8 cellular contexts compared by ENCODE assay signal in the genomic region with DNA sequence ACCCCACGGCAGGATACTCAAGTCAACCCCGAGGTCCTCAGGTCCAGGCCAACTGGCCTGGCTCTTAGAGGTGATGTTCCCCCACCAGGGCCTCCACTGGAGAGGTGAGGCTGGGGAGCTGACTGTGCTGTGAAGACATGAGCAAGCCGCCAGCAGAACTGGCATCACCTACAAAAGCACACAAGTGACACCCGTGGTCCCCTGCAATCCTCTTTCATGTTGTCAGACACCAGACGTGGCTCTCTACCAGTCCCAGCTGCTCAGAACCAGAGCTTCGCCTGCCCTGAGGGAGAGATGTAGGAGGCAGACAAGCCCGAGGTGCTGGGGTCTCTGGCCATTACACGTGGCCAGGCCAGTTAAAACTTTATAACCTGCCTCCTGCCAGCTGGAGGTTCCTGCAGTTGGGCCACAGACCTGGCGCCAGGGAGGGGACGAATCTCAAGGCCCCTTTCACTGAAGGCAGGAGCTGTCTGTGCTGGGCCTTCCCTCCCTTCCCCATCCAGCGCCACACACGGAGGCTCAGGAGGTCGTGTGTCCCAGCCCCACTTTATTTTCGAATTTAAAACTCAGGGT. TPM values are rescaled to one million over a fixed set of nuclear protein-coding genes. Genes with fewer than 3 reads are reported as not detected.
DNase-seq lines count a peak whose midpoint lies in the region; ATAC-seq and TF ChIP-seq lines count a peak whose summit lies in the region.

No MANE protein-coding gene starts in this region.

- H3K27ac Mint-ChIP-seq in progenitor cell of endocrine pancreas = peak overlapping the region; percentile 45

- H3K27me3 ChIP-seq in NT2/D1 (ENCODE audit: insufficient read depth, insufficient read length) (no peaks in the 10 kb centered on the region), duodenal mucosa (ENCODE audit: control insufficient read depth in 1 of 2, insufficient read depth in 2 of 2, low read length in 2 of 2) (no peaks in the 10 kb centered on the region)

- peaks cover 6% of the 10 kb centered on the region for H3K4me1 ChIP-seq in NT2/D1 (ENCODE audit: insufficient read depth, insufficient read length)
- H3K4me1 ChIP-seq in duodenal mucosa (ENCODE audit: control insufficient read depth in 1 of 2, insufficient read depth in 2 of 2, low read length in 2 of 2) = peaks cover 20 to 26% of the 10 kb centered on the region in 2 donors

- no peaks in the 10 kb centered on the region for H3K9me3 ChIP-seq in NT2/D1 (ENCODE audit: insufficient read depth, low read length)
- no peaks in the 10 kb centered on the region for H3K9me3 ChIP-seq in duodenal mucosa (ENCODE audit: control insufficient read depth in 1 of 2, low read length in 2 of 2)

- ATAC-seq in HG02678 (IDR thresholded peaks at IDR 0.05; ENCODE audit: unreplicated experiment) = no peak

- H3K27me3 Mint-ChIP-seq in progenitor cell of endocrine pancreas = peaks cover 2% of the 10 kb centered on the region

- H3K36me3 ChIP-seq in NT2/D1 (ENCODE audit: insufficient read depth, insufficient read length, low read length) = peaks cover 43% of the 10 kb centered on the region
- H3K36me3 ChIP-seq in duodenal mucosa (ENCODE audit: control insufficient read depth in 1 of 2, insufficient read depth in 2 of 2, low read length in 2 of 2) = peaks cover 18 to 37% of the 10 kb centered on the region in 2 donors

- H3K4me3 Mint-ChIP-seq in progenitor cell of endocrine pancreas (ENCODE audit: low read depth) = peak overlapping the region; percentile 68

- H3K27ac ChIP-seq in duodenal mucosa (ENCODE audit: low read depth, low read length) = peak overlapping the region; percentile 70
- no peak overlapping the region for H3K27ac ChIP-seq in substantia nigra (ENCODE audit: low read depth, low read length, poor library complexity, severe bottlenecking)

- H3K4me3 ChIP-seq in NT2/D1 (ENCODE audit: insufficient read length, low read depth) (peak overlapping the region; percentile 21), duodenal mucosa (ENCODE audit: low read depth in 1 of 2, low read length in 2 of 2) (peak overlapping the region; percentile 64 to 80)

- H3K36me3 Mint-ChIP-seq in progenitor cell of endocrine pancreas (ENCODE audit: insufficient read depth) = peaks cover 23% of the 10 kb centered on the region

- DNase-seq in G401 (ENCODE audit: low spot score) (peak; percentile 42), NT2/D1 (ENCODE audit: low read depth, low spot score) (no peak), progenitor cell of endocrine pancreas (ENCODE audit: low spot score, unreplicated experiment) (no peak), substantia nigra (lab: John Stamatoyannopoulos, UW) (no peak), COR-L47 (lab: John Stamatoyannopoulos, UW) (no peak), NCI-H1417 (lab: John Stamatoyannopoulos, UW) (no peak)

- in situ Hi-C loops in G401 (cut with HindIII; ENCODE audit: low sequenced_read_pairs) = no loop called here

- H3K9ac ChIP-seq in NT2/D1 (ENCODE audit: insufficient read length, low read depth) (peak overlapping the region; percentile 77), duodenal mucosa (ENCODE audit: low read depth in 1 of 2, low read length in 2 of 2) (peak overlapping the region; percentile 42 to 79)

- peaks cover 6% of the 10 kb centered on the region for H3K4me1 Mint-ChIP-seq in progenitor cell of endocrine pancreas (ENCODE audit: low read depth)

- TF ChIP-seq CTCF in progenitor cell of endocrine pancreas (IDR thresholded peaks at IDR 0.05; ENCODE audit: unreplicated experiment) = no peak

- no peaks in the 10 kb centered on the region for H3K9me3 Mint-ChIP-seq in progenitor cell of endocrine pancreas (ENCODE audit: low read depth)

RNA-seq across cellular contexts. Expression of a gene that starts 2.2 kb away (rescaled TPM):
- total RNA-seq in G401 (2014; rRNA removed; shearing (Covaris generic)) = 33.8 and 49.2 TPM in 2 replicates
- 18.4 and 19.9 TPM in 2 replicates for total RNA-seq in progenitor cell of endocrine pancreas

RNA-seq across cellular contexts. Expression of a gene that starts 22.9 kb away (rescaled TPM):
- total RNA-seq in G401 (2014; rRNA removed; shearing (Covaris generic)) = 181 and 192 TPM in 2 replicates
- 142 and 154 TPM in 2 replicates for total RNA-seq in progenitor cell of endocrine pancreas
